ENCODE assay signal across 3 cellular contexts in genomic region chr11:59822989-59823566, GRCh38.
TF ChIP-seq lines count a peak whose summit lies in the region.

No MANE protein-coding gene starts in this region.

TF ChIP-seq in HEK293, 187 proteins besides CTCF, POLR2A, EP300 and RAD21:
- no peak for TF ChIP-seq ZNF184 (tag by site-specific recombination; IDR thresholded peaks at IDR 0.05)
- peak; percentile 52 for TF ChIP-seq ZNF654 (tag by site-specific recombination; IDR thresholded peaks at IDR 0.05; ENCODE audit: low read depth)

TF ChIP-seq in SK-N-SH, 30 proteins besides CTCF, POLR2A, EP300 and RAD21:
- no peak for TF ChIP-seq EZH2phosphoT487 (IDR thresholded peaks at IDR 0.05; ENCODE audit: borderline replicate concordance, low read depth)
- peak; percentile 59 for TF ChIP-seq SMC3 (IDR thresholded peaks at IDR 0.05; ENCODE audit: low read depth, low read length)

TF ChIP-seq in H1, 55 proteins besides CTCF, POLR2A, EP300 and RAD21:
- TF ChIP-seq CEBPB (IDR thresholded peaks at IDR 0.05; ENCODE audit: low read depth, low read length), result peak; percentile 85
- no peak for TF ChIP-seq NANOG (IDR thresholded peaks at IDR 0.05; ENCODE audit: insufficient read depth, low read depth, low read length, poor library complexity, severe bottlenecking)
TF ChIP-seq in H1: peak in this region for 1.
